In the genomic region with DNA sequence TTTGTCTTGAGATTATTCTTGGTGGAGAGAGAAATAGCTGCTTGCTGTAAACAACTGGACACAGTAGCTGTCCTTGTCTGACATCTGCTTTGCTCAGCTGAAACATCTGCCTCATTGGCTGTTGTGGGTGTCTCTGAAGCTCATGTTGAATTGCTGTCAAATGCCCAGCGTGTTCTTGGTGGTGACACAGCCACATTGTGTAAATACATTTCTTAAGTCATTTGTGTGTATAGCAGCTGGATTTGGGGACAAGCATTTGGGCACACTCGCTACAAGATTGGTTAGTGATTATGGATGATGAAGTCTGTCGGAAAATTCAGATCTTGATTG, we compare ENCODE assay signal across 14 cellular contexts. TPM values are rescaled to one million over a fixed set of nuclear protein-coding genes. Genes with fewer than 3 reads are reported as not detected.
DNase-seq lines count a peak whose midpoint lies in the region; ATAC-seq and TF ChIP-seq lines count a peak whose summit lies in the region.
"Had no signal": no experiment of that assay in that cellular context is flagged by ENCODE, and none has a peak within 500 bp of the region (broad histone marks: within the 10 kb centered on the region; RNA-seq: fewer than 3 reads in every experiment).

No MANE protein-coding gene starts in this region.

- H2AK5ac ChIP-seq in IMR-90 (ENCODE audit: low read depth, low read length) = no peak overlapping the region

- H3K4me3 ChIP-seq in IMR-90 (ENCODE audit: insufficient read depth, low read depth, low read length) (no peak overlapping the region), right lobe of liver (no peak overlapping the region), stomach smooth muscle (ENCODE audit: low read length in 2 of 2) (no peak overlapping the region)

- no peaks in the 10 kb centered on the region for H3K9me3 ChIP-seq in IMR-90 (ENCODE audit: control insufficient read depth, insufficient read depth, low read length)
- H3K9me3 ChIP-seq in right lobe of liver = no peaks in the 10 kb centered on the region
- H3K9me3 ChIP-seq in stomach smooth muscle (ENCODE audit: control insufficient read depth in 2 of 2, low read length in 2 of 2) = no peaks in the 10 kb centered on the region

- no peak for TF ChIP-seq POLR2A in IMR-90 (IDR thresholded peaks at IDR 0.05; ENCODE audit: low read depth, low read length)
- no peak for TF ChIP-seq POLR2A in right lobe of liver (IDR thresholded peaks at IDR 0.05)

- no peak overlapping the region for H4K91ac ChIP-seq in IMR-90 (ENCODE audit: insufficient read depth, low read depth, low read length)

- H4K8ac ChIP-seq in IMR-90 (ENCODE audit: low read depth in 2 of 2, low read length in 2 of 2) = no peak overlapping the region

- no peak for TF ChIP-seq CTCF in IMR-90 (conservative IDR thresholded peaks at IDR 0.05; ENCODE audit: low read depth, low read length)
- TF ChIP-seq CTCF in right lobe of liver (IDR thresholded peaks at IDR 0.05) = no peak

- BruUV-seq in IMR-90 (replicated peaks; lab: Mats Ljungman, UMichigan) = no TSS peak

- POLR2A ChIA-PET in IMR-90 (lab: Charles Lee; ENCODE audit: unreplicated experiment) = no interaction called here

- H3K27me3 ChIP-seq in IMR-90 (ENCODE audit: control insufficient read depth, insufficient read depth, low read length) = no peaks in the 10 kb centered on the region
- no peaks in the 10 kb centered on the region for H3K27me3 ChIP-seq in right lobe of liver
- H3K27me3 ChIP-seq in stomach smooth muscle (ENCODE audit: control insufficient read depth in 1 of 2, insufficient read depth in 2 of 2, low read length in 2 of 2) = no peaks in the 10 kb centered on the region

- in situ Hi-C loops in IMR-90 (cut with MboI; ENCODE audit: low sequenced_read_pairs) = no loop called here

- CTCF ChIA-PET in IMR-90 (lab: Yijun Ruan, JAX) = interaction anchor here (1.3 to 1.6 kb wide), 2 partner anchors 12 to 133 kb away, joined by 3 to 5 read pairs; no protein-coding TSS in a partner anchor

- H3K4ac ChIP-seq in IMR-90 (ENCODE audit: low read depth, low read length) = no peak overlapping the region

- peaks cover 17% of the 10 kb centered on the region for H4K20me1 ChIP-seq in IMR-90 (ENCODE audit: insufficient read depth, low read length)

- intact Hi-C loops in IMR-90 (cut with micrococcal nuclease) = loop anchor here (5.0 kb wide), 1 partner anchor 92 kb away; no protein-coding TSS in a partner anchor
- intact Hi-C loops in right lobe of liver (cut with DNase I) = loop anchor here in 1 of 2 donors (10.0 kb wide), 1 partner anchor 125 kb away; no protein-coding TSS in a partner anchor

- H3K27ac ChIP-seq in IMR-90 (ENCODE audit: insufficient read depth, low read length) = no peak overlapping the region
- H3K27ac ChIP-seq in cingulate gyrus (ENCODE audit: low read depth, low read length) = peak overlapping the region; percentile 70
- H3K27ac ChIP-seq in right lobe of liver = no peak overlapping the region
- peak overlapping the region; percentile 6 for H3K27ac ChIP-seq in stomach smooth muscle (ENCODE audit: low read length)
- H3K27ac ChIP-seq: VCaP had no signal

- no peak overlapping the region for H3K14ac ChIP-seq in IMR-90 (replicated peaks; ENCODE audit: low read depth, low read length)

- H3K36me3 ChIP-seq in IMR-90 (ENCODE audit: control insufficient read depth, insufficient read depth, low read length) (no peaks in the 10 kb centered on the region), right lobe of liver (no peaks in the 10 kb centered on the region), stomach smooth muscle (ENCODE audit: control insufficient read depth in 2 of 2, insufficient read depth in 2 of 2, low read length in 2 of 2) (no peaks in the 10 kb centered on the region)

- H3K18ac ChIP-seq in IMR-90 (ENCODE audit: low read depth, low read length) = no peak overlapping the region

- no peak for TF ChIP-seq RAD21 in IMR-90 (IDR thresholded peaks at IDR 0.05; ENCODE audit: low read length)

- 0% methylated on average over 1 of the region's 3 CpGs; no CpG with 5 or more reads in 1 of the 2 experiments for WGBS in IMR-90 (ENCODE audit: extremely low coverage in 2 of 2, insufficient read length in 1 of 2), 2 experiments
- 54% methylated on average over 3 of the region's 3 CpGs for WGBS in right lobe of liver (ENCODE audit: insufficient coverage, low coverage, low lambda C conversion rate, missing lambda C conversion rate)

- H2AK9ac ChIP-seq in IMR-90 (replicated peaks; ENCODE audit: low read depth, low read length, poor library complexity) = no peak overlapping the region

- no peak overlapping the region for H2BK120ac ChIP-seq in IMR-90 (ENCODE audit: low read depth, low read length)

- ATAC-seq in IMR-90 (ENCODE audit: low read depth) = no peak
- ATAC-seq in right lobe of liver = peak in 3 of 4 donors; percentile 20 to 41 (median 27)
- no peak for ATAC-seq in GM21737 (IDR thresholded peaks at IDR 0.05; ENCODE audit: unreplicated experiment)
- ATAC-seq in HG03571 (IDR thresholded peaks at IDR 0.05; ENCODE audit: unreplicated experiment) = no peak

- dilution Hi-C loops in IMR-90 (cut with HindIII; ENCODE audit: low sequenced_read_pairs, unreplicated experiment) = no loop called here

- no peak overlapping the region for H3K23ac ChIP-seq in IMR-90 (ENCODE audit: low read depth, low read length)

- H3K4me2 ChIP-seq in IMR-90 (ENCODE audit: low read depth, low read length) = peak overlapping the region; percentile 12; the same call in 1 of the 2 replicates

- no peak overlapping the region for H2AFZ ChIP-seq in IMR-90 (replicated peaks; ENCODE audit: low read length, poor library complexity)

- no peak overlapping the region for H3K9ac ChIP-seq in IMR-90 (ENCODE audit: low read depth, low read length)
- H3K9ac ChIP-seq in stomach smooth muscle (ENCODE audit: low read length in 2 of 2) = no peak overlapping the region

- H3K56ac ChIP-seq in IMR-90 (ENCODE audit: extremely low read depth, insufficient read depth, low read length) = no peak overlapping the region

- H2BK15ac ChIP-seq in IMR-90 (ENCODE audit: low read depth, low read length) = no peak overlapping the region

- H3K9me1 ChIP-seq in IMR-90 (ENCODE audit: insufficient read depth, low read length) = 0 out of 2 replicates have a peak, but pooled peaks cover 8% of the 10 kb centered on the region

- H3K79me1 ChIP-seq in IMR-90 (ENCODE audit: low read depth in 1 of 2, low read length in 2 of 2) = peaks cover 23 to 45% of the 10 kb centered on the region in 2 experiments

- H3K4me1 ChIP-seq in IMR-90 (ENCODE audit: control insufficient read depth, insufficient read depth, low read length) = peaks cover 4% of the 10 kb centered on the region
- H3K4me1 ChIP-seq in right lobe of liver = peaks cover 0 to 5% (median 0%) of the 10 kb centered on the region in 4 donors
- peaks cover 12% of the 10 kb centered on the region for H3K4me1 ChIP-seq in stomach smooth muscle (ENCODE audit: control insufficient read depth, insufficient read depth, low read length)

- H4K5ac ChIP-seq in IMR-90 (ENCODE audit: low read depth, low read length) = no peak overlapping the region

- H2BK5ac ChIP-seq in IMR-90 (ENCODE audit: low read depth, low read length, poor library complexity, severe bottlenecking) = no peak overlapping the region

- DNase-seq in IMR-90 = peak; percentile 12
- no peak for DNase-seq in right lobe of liver
- DNase-seq in cortex of kidney (lab: John Stamatoyannopoulos, UW) = no peak
- DNase-seq: activated T-cell treated with anti-CD3 and anti-CD28 coated beads, Interleukin-2, amount 50 U/mL, for 24 hours; central memory CD4-positive, alpha-beta T cell; DMS79 treated with DMSO at 0.1 percent for 48 hours; KBM-7; stimulated activated CD4-positive, alpha-beta T cell treated with anti-CD3 and anti-CD28 coated beads, Interleukin-2, amount 100 ng/mL, for 24 hours had no signal

- H2BK20ac ChIP-seq in IMR-90 (ENCODE audit: low read depth, low read length) = no peak overlapping the region

TF ChIP-seq in IMR-90, 13 proteins besides CTCF, POLR2A, EP300 and RAD21:
- TF ChIP-seq FOS (IDR thresholded peaks at IDR 0.05; ENCODE audit: low read depth, low read length) (no peak), BHLHE40 (IDR thresholded peaks at IDR 0.05; ENCODE audit: low read depth, low read length) (no peak), MXI1 (IDR thresholded peaks at IDR 0.05; ENCODE audit: borderline replicate concordance, low read depth, low read length) (no peak)

RNA-seq across cellular contexts. Expression of a gene that starts 5.3 kb away (rescaled TPM):
- total RNA-seq in IMR-90 (2012; rRNA removed) = 27.5 and 30.3 TPM in 2 replicates
- 60.5 and 64.2 TPM in 2 replicates for polyA plus RNA-seq in IMR-90 (2012; rRNA removed)
- 65.9 and 85.9 TPM in 2 replicates for polyA plus RNA-seq in IMR-90 (2012; cell fraction: cytosol; rRNA removed)
- 52.2 and 75.8 TPM in 2 replicates for polyA plus RNA-seq in IMR-90 (2012; cell fraction: nucleus; rRNA removed; ENCODE audit: low replicate concordance)
- total RNA-seq in right lobe of liver = 10 to 100 TPM; 31.7 to 64.8 (median 41.9) TPM

RNA-seq across cellular contexts. Expression of a gene that starts 10.7 kb away (rescaled TPM):
- total RNA-seq in IMR-90 (2012; rRNA removed) (21.5 and 33.3 TPM in 2 replicates), right lobe of liver (10 to 100 TPM; 18.9 to 30.2 (median 20.4) TPM)
- 52.8 and 55.6 TPM in 2 replicates for polyA plus RNA-seq in IMR-90 (2012; rRNA removed)
- polyA plus RNA-seq in IMR-90 (2012; cell fraction: cytosol; rRNA removed) = 31.3 and 67.0 TPM in 2 replicates
- 330 and 479 TPM in 2 replicates for polyA plus RNA-seq in IMR-90 (2012; cell fraction: nucleus; rRNA removed; ENCODE audit: low replicate concordance)

RNA-seq across cellular contexts. Expression of a gene that starts 35.8 kb away (rescaled TPM):
- total RNA-seq in IMR-90 (2012; rRNA removed) (under 0.01 TPM in 2 replicates), right lobe of liver (1 to 10 TPM in 1 of 6 experiments, under 1 TPM in 5; 0.37 to 1.3 (median 0.80) TPM)
- polyA plus RNA-seq in IMR-90 (2012; rRNA removed) = 0.48 and 0.49 TPM in 2 replicates
- polyA plus RNA-seq in IMR-90 (2012; cell fraction: cytosol; rRNA removed) = 0.04 and 0.21 TPM in 2 replicates
- 6.9 and 12.9 TPM in 2 replicates for polyA plus RNA-seq in IMR-90 (2012; cell fraction: nucleus; rRNA removed; ENCODE audit: low replicate concordance)

RNA-seq across cellular contexts. Expression of a gene that starts 40.5 kb away (rescaled TPM):
- total RNA-seq in IMR-90 (2012; rRNA removed) = 0.36 TPM in 1 of 2 replicates, not detected in the other
- polyA plus RNA-seq in IMR-90 (2012; rRNA removed) = 0.16 and 0.24 TPM in 2 replicates
- 0.21 and 0.60 TPM in 2 replicates for polyA plus RNA-seq in IMR-90 (2012; cell fraction: cytosol; rRNA removed)
- polyA plus RNA-seq in IMR-90 (2012; cell fraction: nucleus; rRNA removed; ENCODE audit: low replicate concordance) = 0.69 and 1.1 TPM in 2 replicates
- total RNA-seq in right lobe of liver = not detected
- total RNA-seq: subcutaneous adipose tissue had no signal

RNA-seq across cellular contexts. Expression of a gene that starts 43.1 kb away (rescaled TPM):
- total RNA-seq in IMR-90 (2012; rRNA removed) (0.28 TPM in 1 of 2 replicates, not detected in the other), right lobe of liver (not detected)
- polyA plus RNA-seq in IMR-90 (2012; rRNA removed) = 0.17 and 0.32 TPM in 2 replicates
- polyA plus RNA-seq in IMR-90 (2012; cell fraction: cytosol; rRNA removed) = 0.14 and 0.27 TPM in 2 replicates
- polyA plus RNA-seq in IMR-90 (2012; cell fraction: nucleus; rRNA removed; ENCODE audit: low replicate concordance) = 1.1 and 2.2 TPM in 2 replicates

Comparison
In these comparisons a context has a peak if more than half of its experiments do, and no peak if none do; other contexts are left out.
1. ATAC-seq: peak in right lobe of liver (3 of 4); none in IMR-90 (single experiment), GM21737 (single experiment) and HG03571 (single experiment).
2. H3K27ac ChIP-seq: peak in cingulate gyrus (single experiment) and stomach smooth muscle (single experiment); none in IMR-90 (single experiment) and right lobe of liver (0 of 3).